8 cellular contexts compared by ENCODE assay signal in the genomic region with DNA sequence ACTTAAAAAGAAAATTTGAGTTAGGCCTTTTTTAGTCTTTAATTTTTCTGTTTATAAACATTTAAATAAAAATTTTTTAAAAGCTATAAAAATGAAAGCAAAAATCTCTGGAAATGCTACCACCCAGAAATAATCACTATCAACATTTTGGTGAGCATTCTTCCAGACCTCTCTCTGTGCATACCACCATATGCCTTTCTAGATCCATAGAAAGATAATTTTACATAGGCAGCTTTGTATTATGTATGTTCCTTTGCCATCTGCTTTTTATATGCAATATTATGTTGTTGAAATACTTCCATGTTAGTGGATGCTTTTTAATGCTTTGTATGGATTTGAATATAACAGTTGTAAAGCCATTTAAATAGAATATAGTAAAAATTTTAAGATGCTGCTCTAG.
"Had no signal": no experiment of that assay in that cellular context is flagged by ENCODE, and none has a peak within 500 bp of the region (broad histone marks: within the 10 kb centered on the region; RNA-seq: fewer than 3 reads in every experiment).

No MANE protein-coding gene starts in this region.

- FAIRE-seq: G401.6, GM12878, GM12891, GM12892, GM18507, GM19239 had no signal

- ATAC-seq: GM12878 had no signal

- H3K4me3 ChIP-seq: GM12878 had no signal

- DNase-seq: GDM1, GF-D8 had no signal
